ENCODE assay signal across 21 cellular contexts in genomic region chr1:214076004-214076320, GRCh38.
"Had no signal": no experiment of that assay in that cellular context is flagged by ENCODE, and none has a peak within 500 bp of the region (broad histone marks: within the 10 kb centered on the region; RNA-seq: fewer than 3 reads in every experiment).

No MANE protein-coding gene starts in this region.

- H3K4me3 Mint-ChIP-seq: central memory CD8-positive, alpha-beta T cell; naive thymus-derived CD4-positive, alpha-beta T cell had no signal

- H3K4me3 ChIP-seq: gastrocnemius medialis, pancreas, psoas muscle, sigmoid colon, skin epidermis, stomach, thoracic aorta had no signal

- H3K9me3 ChIP-seq: gastrocnemius medialis, pancreas, psoas muscle, sigmoid colon, stomach, thoracic aorta had no signal

- H3K27ac ChIP-seq: dorsolateral prefrontal cortex, gastrocnemius medialis, pancreas, psoas muscle, sigmoid colon, skin epidermis, thoracic aorta had no signal

- H3K36me3 ChIP-seq: gastrocnemius medialis, pancreas, sigmoid colon, stomach, thoracic aorta had no signal

- H3K4me1 Mint-ChIP-seq: central memory CD8-positive, alpha-beta T cell; naive thymus-derived CD4-positive, alpha-beta T cell had no signal

- DNase-seq: cortex of kidney; effector CD8-positive, alpha-beta T cell; kidney; left cardiac atrium; left ventricle myocardium superior; mesendoderm; naive thymus-derived CD4-positive, alpha-beta T cell; occipital lobe; sigmoid colon; stimulated activated CD4-positive, alpha-beta T cell treated with anti-CD3 and anti-CD28 coated beads, Interleukin-12 subunit alpha, Interleukin-12 subunit beta, amount 100 ng/mL, for 4 hours; stimulated activated naive CD4-positive, alpha-beta T cell; trophoblast cell had no signal

- H3K27ac Mint-ChIP-seq: naive thymus-derived CD4-positive, alpha-beta T cell had no signal

- H3K4me1 ChIP-seq: gastrocnemius medialis, pancreas, psoas muscle, sigmoid colon had no signal

- H3K27me3 ChIP-seq: gastrocnemius medialis, pancreas, sigmoid colon had no signal

- ATAC-seq: esophagus mucosa; left cardiac atrium; left ventricle myocardium superior; naive thymus-derived CD4-positive, alpha-beta T cell had no signal
